In genomic region chr7:18552311-18552916, GRCh38 we compare ENCODE assay signal across 15 cellular contexts. TPM values are rescaled to one million over a fixed set of nuclear protein-coding genes. Genes with fewer than 3 reads are reported as not detected.
A peak's percentile ranks its signal among the peaks of the same experiment; 100 is the strongest.
DNase-seq lines count a peak whose midpoint lies in the region; ATAC-seq and TF ChIP-seq lines count a peak whose summit lies in the region.
"Had no signal": no experiment of that assay in that cellular context is flagged by ENCODE, and none has a peak within 500 bp of the region (broad histone marks: within the 10 kb centered on the region; RNA-seq: fewer than 3 reads in every experiment).

No MANE protein-coding gene starts in this region.

- H4K20me1 ChIP-seq in hepatocyte (ENCODE audit: insufficient read depth, poor library complexity, severe bottlenecking): no peaks in the 10 kb centered on the region

- CTCF ChIA-PET in Panc1 (lab: Charles Lee): interaction anchor here (1.4 kb wide), 1 partner anchor 199 kb away, joined by 4 read pairs; no protein-coding TSS in a partner anchor

- WGBS in hepatocyte (ENCODE audit: low lambda C conversion rate, missing lambda C conversion rate): 49% methylated on average over 2 of the region's 2 CpGs

- H3K4me1 ChIP-seq in Panc1 (ENCODE audit: control insufficient read depth, insufficient read depth, low read length) (peaks cover 31% of the 10 kb centered on the region), hepatocyte (ENCODE audit: insufficient read depth) (peaks cover 9% of the 10 kb centered on the region)

- H3K9me3 ChIP-seq in Panc1 (ENCODE audit: control insufficient read depth, insufficient read depth, low read depth, low read length): peaks cover 5% of the 10 kb centered on the region; the same call in 1 of the 2 replicates
- no peaks in the 10 kb centered on the region for H3K9me3 ChIP-seq in hepatocyte (ENCODE audit: low read depth)

- in situ Hi-C loops in Panc1 (cut with HindIII; ENCODE audit: low pct_unique_long_range_greater_than_20kb, low sequenced_read_pairs): no loop called here

- POLR2A ChIA-PET in Panc1 (lab: Charles Lee): no interaction called here

- H3K27me3 ChIP-seq in Panc1 (ENCODE audit: control insufficient read depth, insufficient read depth, low read length) (no peaks in the 10 kb centered on the region), hepatocyte (no peaks in the 10 kb centered on the region)
- H3K27me3 ChIP-seq: cardiac muscle cell, foreskin keratinocyte had no signal

- H3K9me2 ChIP-seq in hepatocyte (replicated peaks; ENCODE audit: insufficient read depth): no peaks in the 10 kb centered on the region

- peak overlapping the region; percentile 1 to 33; a peak in 2 of 4 replicates for H3K4me3 ChIP-seq in Panc1 (ENCODE audit: low read depth in 2 of 2, low read length in 2 of 2)
- no peak overlapping the region for H3K4me3 ChIP-seq in hepatocyte
- H3K4me3 ChIP-seq: cardiac muscle cell, GM12878, lung had no signal

- peak overlapping the region; percentile 28 for H3K4me2 ChIP-seq in hepatocyte

- no peak overlapping the region for H2AFZ ChIP-seq in hepatocyte

- DNase-seq in Ammon's horn (ENCODE audit: low spot score) (peak; percentile 30), Panc1 (ENCODE audit: low read depth, low spot score) (no peak), hepatocyte (ENCODE audit: low spot score) (no peak), AG08396 (ENCODE audit: low spot score) (no peak), LoVo (ENCODE audit: low spot score) (no peak)
- DNase-seq: foreskin keratinocyte, NCI-H526 treated with DMSO at 0.1 percent for 48 hours, retina, T1000 had no signal

- H3K27ac ChIP-seq in Panc1 (ENCODE audit: low read length) (peak overlapping the region; percentile 71), hepatocyte (peak overlapping the region; percentile 8)
- H3K27ac ChIP-seq: cardiac muscle cell, foreskin keratinocyte had no signal

- no peaks in the 10 kb centered on the region for H3K79me2 ChIP-seq in hepatocyte

- no peaks in the 10 kb centered on the region for H3K36me3 ChIP-seq in Panc1 (ENCODE audit: control insufficient read depth, insufficient read depth, low read length)
- H3K36me3 ChIP-seq in hepatocyte (replicated peaks; ENCODE audit: insufficient read depth, low read depth): no peaks in the 10 kb centered on the region
- H3K36me3 ChIP-seq: cardiac muscle cell had no signal

- intact Hi-C loops in Panc1 (cut with micrococcal nuclease; ENCODE audit: unreplicated experiment): loop anchor here (5.0 kb wide), 1 partner anchor 40 kb away; no protein-coding TSS in a partner anchor

- ATAC-seq in HG03354 (IDR thresholded peaks at IDR 0.05; ENCODE audit: poor library complexity, severe bottlenecking, unreplicated experiment): peak; percentile 6
- ATAC-seq in Panc1: peak; percentile 72
- no peak for ATAC-seq in HG02981 (IDR thresholded peaks at IDR 0.05; ENCODE audit: unreplicated experiment)
- ATAC-seq in GM21576 (IDR thresholded peaks at IDR 0.05; ENCODE audit: unreplicated experiment): no peak
- ATAC-seq: GM12878 had no signal

- BruUV-seq in Panc1 (replicated peaks; lab: Mats Ljungman, UMichigan): no TSS peak

- TF ChIP-seq CTCF in Panc1 (IDR thresholded peaks at IDR 0.05): no peak
- no peak for TF ChIP-seq CTCF in hepatocyte (IDR thresholded peaks at IDR 0.05; ENCODE audit: poor library complexity)

RNA-seq across cellular contexts. Expression of gene HDAC9, which starts 56.9 kb away (rescaled TPM):
- total RNA-seq in Panc1 (2021; ENCODE audit: unreplicated experiment) (17.1 TPM), hepatocyte (6.7 and 9.4 TPM in 2 replicates)
- polyA plus RNA-seq in Panc1 (2012; ENCODE audit: insufficient read length): 9.2 TPM
- 3.7 and 5.8 TPM in 2 replicates for polyA plus RNA-seq in hepatocyte

Comparison
In these comparisons a context has a peak if more than half of its experiments do, and no peak if none do; other contexts are left out.
1. ATAC-seq: peak in HG03354 (single experiment) and Panc1 (single experiment); none in HG02981 (single experiment) and GM21576 (single experiment).